In the genomic region with DNA sequence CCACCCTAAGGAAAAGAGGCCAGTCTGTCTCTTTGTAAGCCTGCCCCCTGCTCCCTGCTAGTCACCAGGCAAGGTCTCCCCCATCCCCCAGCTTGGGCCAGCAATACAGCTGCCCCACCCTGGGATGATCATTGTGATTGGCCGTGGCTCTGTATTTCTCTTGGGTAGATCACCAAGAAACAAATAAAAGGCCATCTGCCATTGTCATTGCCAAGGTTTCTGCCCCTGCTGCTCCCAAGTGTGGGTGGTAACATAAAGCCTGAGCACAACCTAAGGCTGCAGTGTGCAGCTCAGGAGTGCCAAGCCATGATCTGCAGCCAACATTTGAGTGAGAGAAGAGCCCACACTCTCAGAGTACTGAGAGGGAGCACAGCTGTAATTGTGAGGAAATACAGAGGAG, we compare ENCODE assay signal across 26 cellular contexts.
"Had no signal": no experiment of that assay in that cellular context is flagged by ENCODE, and none has a peak within 500 bp of the region (broad histone marks: within the 10 kb centered on the region; RNA-seq: fewer than 3 reads in every experiment).

No MANE protein-coding gene starts in this region.

- H2AFZ ChIP-seq: neural progenitor cell, parathyroid adenoma had no signal

- FAIRE-seq: colon had no signal

- H3K36me3 ChIP-seq: gastrocnemius medialis, neural progenitor cell, right atrium auricular region, upper lobe of left lung, vagina had no signal

- H3K27ac ChIP-seq: gastrocnemius medialis, neural progenitor cell, parathyroid adenoma, right atrium auricular region, upper lobe of left lung, vagina had no signal

- H3K27me3 ChIP-seq: gastrocnemius medialis, neural progenitor cell, right atrium auricular region, upper lobe of left lung, vagina had no signal

- H3K9me3 ChIP-seq: gastrocnemius medialis, upper lobe of left lung, vagina had no signal

- H3K4me2 ChIP-seq: neural progenitor cell, smooth muscle cell had no signal

- H3K9ac ChIP-seq: neural progenitor cell, parathyroid adenoma had no signal

- DNase-seq: activated CD4-positive, alpha-beta T cell treated with anti-CD3 and anti-CD28 coated beads for 36 hours; activated CD4-positive, CD25-positive, alpha-beta regulatory T cell; activated CD8-positive, alpha-beta memory T cell treated with anti-CD3 and anti-CD28 coated beads, Interleukin-2, amount 10 ng/mL, durations not matched to agents 7 days and 5 days; activated CD8-positive, alpha-beta T cell treated with anti-CD3 and anti-CD28 coated beads, Interleukin-2, amount 10 ng/mL, durations not matched to agents 7 days and 5 days; activated naive CD8-positive, alpha-beta T cell treated with anti-CD3 and anti-CD28 coated beads, Interleukin-2, amount 50 U/mL, for 24 hours; activated T-cell treated with anti-CD3 and anti-CD28 coated beads, Interleukin-2, amount 50 U/mL, for 48 hours; amygdala; dermis blood vessel endothelial cell; effector CD4-positive, alpha-beta T cell; gastrocnemius medialis; glutamatergic neuron; left colon; natural killer cell; occipital lobe; stimulated activated CD4-positive, alpha-beta T cell treated with anti-CD3 and anti-CD28 coated beads, Interleukin-1b, Interleukin-23, amount 100 ng/mL, for 48 hours; stimulated activated CD4-positive, alpha-beta T cell treated with anti-CD3 and anti-CD28 coated beads, Interleukin-4, amount 100 ng/mL, for 4 hours; stimulated activated CD8-positive, alpha-beta memory T cell treated with anti-CD3 and anti-CD28 coated beads, Interleukin-4, amount 100 ng/mL, for 48 hours; stimulated activated naive CD8-positive, alpha-beta T cell treated with anti-CD3 and anti-CD28 coated beads, Interleukin-15, amount 100 ng/mL, for 72 hours; substantia nigra; upper lobe of left lung had no signal

- H3K79me2 ChIP-seq: parathyroid adenoma had no signal

- H3K4me3 ChIP-seq: gastrocnemius medialis, neural progenitor cell, right atrium auricular region, smooth muscle cell, upper lobe of left lung, vagina had no signal

- H3K4me1 ChIP-seq: gastrocnemius medialis, neural progenitor cell, parathyroid adenoma, right atrium auricular region, upper lobe of left lung, vagina had no signal
